In the genomic region with DNA sequence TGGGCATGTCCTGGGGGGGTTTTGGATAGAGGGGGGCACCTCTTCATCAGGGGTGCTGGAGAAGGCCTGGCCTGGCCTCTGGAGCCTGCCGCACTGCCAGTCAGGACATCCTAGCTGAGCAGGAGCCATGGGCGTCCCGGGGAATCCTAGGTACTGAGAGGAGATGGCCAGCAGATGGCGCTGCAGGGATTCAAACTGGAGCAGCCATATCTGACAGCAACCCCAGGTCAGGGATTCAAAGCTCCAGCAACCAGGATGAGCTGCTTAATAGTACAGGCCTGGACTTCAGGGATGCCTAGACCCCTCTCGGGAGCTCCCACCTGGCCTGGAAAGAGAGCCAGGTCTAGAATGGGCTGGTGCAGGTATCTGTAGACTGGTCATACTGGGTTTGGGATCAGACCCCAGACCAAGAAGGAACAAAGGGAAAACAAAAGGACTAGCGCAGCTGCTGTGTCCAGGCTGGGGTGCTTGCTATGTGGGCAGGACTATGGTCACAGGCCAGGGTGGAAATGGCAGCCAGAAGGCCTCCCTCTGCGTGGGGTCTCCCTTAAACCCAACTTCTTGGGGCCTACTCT, we compare ENCODE assay signal across 8 cellular contexts.
A peak's percentile ranks its signal among the peaks of the same experiment; 100 is the strongest.
DNase-seq lines count a peak whose midpoint lies in the region; TF ChIP-seq lines count a peak whose summit lies in the region.

No MANE protein-coding gene starts in this region.

- peak; percentile 37 for TF ChIP-seq CTCF in GM12864 (IDR thresholded peaks at IDR 0.05; ENCODE audit: low read depth, low read length, missing control alignments)

- in situ Hi-C loops in ACHN (cut with HindIII; ENCODE audit: low pct_ligation_motif_present, low pct_unique_long_range_greater_than_20kb, low sequenced_read_pairs) = no loop called here

- no peaks in the 10 kb centered on the region for H3K4me1 Mint-ChIP-seq in activated CD4-positive, alpha-beta memory T cell treated with anti-CD3 and anti-CD28 coated beads, Interleukin-2, amount 10 ng/mL, durations not matched to agents 7 days and 5 days

- H3K9me3 Mint-ChIP-seq in activated CD4-positive, alpha-beta memory T cell treated with anti-CD3 and anti-CD28 coated beads, Interleukin-2, amount 10 ng/mL, durations not matched to agents 7 days and 5 days = peaks cover 11% of the 10 kb centered on the region

- no peak overlapping the region for H3K4me3 ChIP-seq in GM12864 (ENCODE audit: low read depth, low read length)

- no peaks in the 10 kb centered on the region for H3K36me3 Mint-ChIP-seq in activated CD4-positive, alpha-beta memory T cell treated with anti-CD3 and anti-CD28 coated beads, Interleukin-2, amount 10 ng/mL, durations not matched to agents 7 days and 5 days (ENCODE audit: low read depth)

- POLR2A ChIA-PET in activated CD4-positive, alpha-beta memory T cell treated with anti-CD3 and anti-CD28 coated beads, Interleukin-2, amount 10 ng/mL, durations not matched to agents 7 days and 5 days (lab: Charles Lee) = no interaction called here

- H3K4me3 Mint-ChIP-seq in activated CD4-positive, alpha-beta memory T cell treated with anti-CD3 and anti-CD28 coated beads, Interleukin-2, amount 10 ng/mL, durations not matched to agents 7 days and 5 days = no peak overlapping the region

- H3K27me3 Mint-ChIP-seq in activated CD4-positive, alpha-beta memory T cell treated with anti-CD3 and anti-CD28 coated beads, Interleukin-2, amount 10 ng/mL, durations not matched to agents 7 days and 5 days = no peaks in the 10 kb centered on the region

- no peak overlapping the region for H3K27ac Mint-ChIP-seq in activated CD4-positive, alpha-beta memory T cell treated with anti-CD3 and anti-CD28 coated beads, Interleukin-2, amount 10 ng/mL, durations not matched to agents 7 days and 5 days

- CTCF ChIA-PET in activated CD4-positive, alpha-beta memory T cell treated with anti-CD3 and anti-CD28 coated beads, Interleukin-2, amount 10 ng/mL, durations not matched to agents 7 days and 5 days (lab: Charles Lee) = no interaction called here

- DNase-seq in ACHN (peak; percentile 79), GM12864 (ENCODE audit: low read depth) (no peak), NCI-H2029 (lab: John Stamatoyannopoulos, UW) (peak; percentile 4), iPS-NIHi7 (ENCODE audit: extremely low spot score) (peak; percentile 32), cortex of kidney (lab: John Stamatoyannopoulos, UW) (no peak)
- DNase-seq in activated CD4-positive, alpha-beta memory T cell treated with anti-CD3 and anti-CD28 coated beads, Interleukin-2, amount 10 ng/mL, durations not matched to agents 7 days and 5 days = peak; percentile 20
- peak; percentile 39 for DNase-seq in stimulated activated CD4-positive, alpha-beta T cell treated with anti-CD3 and anti-CD28 coated beads, Interleukin-1b, Interleukin-23, amount 100 ng/mL, for 48 hours
- DNase-seq in stimulated activated naive CD4-positive, alpha-beta T cell treated with Interleukin-2 at 50 U/mL for 16 hours (lab: John Stamatoyannopoulos, UW) = no peak

Comparison
In these comparisons a context has a peak if more than half of its experiments do, and no peak if none do; other contexts are left out.
1. DNase-seq: peak in ACHN (single experiment), NCI-H2029 (single experiment), activated CD4-positive, alpha-beta memory T cell treated with anti-CD3 and anti-CD28 coated beads, Interleukin-2, amount 10 ng/mL, durations not matched to agents 7 days and 5 days (single experiment), iPS-NIHi7 (single experiment) and stimulated activated CD4-positive, alpha-beta T cell treated with anti-CD3 and anti-CD28 coated beads, Interleukin-1b, Interleukin-23, amount 100 ng/mL, for 48 hours (single experiment); none in GM12864 (single experiment), stimulated activated naive CD4-positive, alpha-beta T cell treated with Interleukin-2 at 50 U/mL for 16 hours (single experiment) and cortex of kidney (single experiment).